Comparison of ENCODE assay signal across 14 cellular contexts in genomic region chr1:214632091-214632490, GRCh38. TPM values are rescaled to one million over a fixed set of nuclear protein-coding genes. Genes with fewer than 3 reads are reported as not detected.
DNase-seq lines count a peak whose midpoint lies in the region; ATAC-seq and TF ChIP-seq lines count a peak whose summit lies in the region.
"Had no signal": no experiment of that assay in that cellular context is flagged by ENCODE, and none has a peak within 500 bp of the region (broad histone marks: within the 10 kb centered on the region; RNA-seq: fewer than 3 reads in every experiment).

No MANE protein-coding gene starts in this region.

- TF ChIP-seq CTCF in BE2C (IDR thresholded peaks at IDR 0.05; ENCODE audit: low read depth, low read length): no peak

- DNase-seq in activated T-cell treated with anti-CD3 and anti-CD28 coated beads, Interleukin-2, amount 50 U/mL, for 1 hour: peak; percentile 30
- DNase-seq in activated T-cell treated with anti-CD3 and anti-CD28 coated beads for 4 hours (no peak), T-cell (peak in 32 of 34 experiments; percentile 16 to 70 (median 51)), BE2C (no peak), NCI-H446 (lab: John Stamatoyannopoulos, UW) (no peak), left cardiac atrium (no peak)
- DNase-seq in effector CD4-positive, alpha-beta T cell: peak; percentile 37
- DNase-seq: hypothalamus; NCI-H1417 treated with DMSO at 0.1 percent for 48 hours; NCI-H345; Right ventricle myocardium superior; stimulated activated CD4-positive, alpha-beta T cell treated with anti-CD3 and anti-CD28 coated beads, Interleukin-2, amount 100 ng/mL, for 48 hours; transverse colon had no signal

- ATAC-seq in GM19397 (IDR thresholded peaks at IDR 0.05; ENCODE audit: unreplicated experiment): peak; percentile 44
- ATAC-seq in T-cell (replicated peaks in 1 of 4): peak in 3 of 4 experiments; percentile 40 to 86 (median 71)
- ATAC-seq in left cardiac atrium: no peak

- peak overlapping the region; percentile 50 to 75 for H3K27ac Mint-ChIP-seq in T-cell

- H3K9me3 ChIP-seq in BE2C: no peaks in the 10 kb centered on the region
- H3K9me3 ChIP-seq: transverse colon had no signal

- no peaks in the 10 kb centered on the region for H3K9me3 Mint-ChIP-seq in T-cell

- no peaks in the 10 kb centered on the region for H3K36me3 Mint-ChIP-seq in T-cell

- peaks cover 86% of the 10 kb centered on the region for H3K36me3 ChIP-seq in BE2C
- H3K36me3 ChIP-seq: transverse colon had no signal

- intact Hi-C loops in left cardiac atrium (cut with DNase I): no loop called here

- peaks cover 10% of the 10 kb centered on the region for H3K4me1 ChIP-seq in BE2C
- H3K4me1 ChIP-seq: transverse colon had no signal

- H3K4me3 ChIP-seq in BE2C (ENCODE audit: low read depth, low read length): no peak overlapping the region
- H3K4me3 ChIP-seq: transverse colon had no signal

- CTCF ChIA-PET in T-cell (lab: Charles Lee): interaction anchor here (0.6 to 1.2 kb wide), 8 partner anchors 9 to 893 kb away, joined by 3 to 6 read pairs (median 4); no protein-coding TSS in a partner anchor

- POLR2A ChIA-PET in T-cell (lab: Charles Lee): no interaction called here

- no peaks in the 10 kb centered on the region for H3K27me3 ChIP-seq in BE2C
- H3K27me3 ChIP-seq: transverse colon had no signal

- peak overlapping the region; percentile 25 to 59 (median 39) for H3K4me3 Mint-ChIP-seq in T-cell

- H3K4me1 Mint-ChIP-seq in T-cell: peaks cover 19 to 32% (median 21%) of the 10 kb centered on the region in 3 donors

- no peaks in the 10 kb centered on the region for H3K27me3 Mint-ChIP-seq in T-cell

RNA-seq across cellular contexts. Expression of gene CENPF, which starts 29.1 kb away (rescaled TPM):
- 1 to 10 TPM; 3.1 to 6.7 (median 4.1) TPM for total RNA-seq in T-cell
- polyA plus RNA-seq in BE2C (2012; ENCODE audit: insufficient read depth, insufficient read length, low read depth): 24.8 TPM
- 1 to 10 TPM in 1 of 2 donors, under 1 TPM in 1; 0.60 to 1.6 TPM for total RNA-seq in left cardiac atrium

Comparison
In these comparisons a context has a peak if more than half of its experiments do, and no peak if none do; other contexts are left out.
1. DNase-seq: peak in activated T-cell treated with anti-CD3 and anti-CD28 coated beads, Interleukin-2, amount 50 U/mL, for 1 hour (single experiment), T-cell (32 of 34) and effector CD4-positive, alpha-beta T cell (single experiment); none in activated T-cell treated with anti-CD3 and anti-CD28 coated beads for 4 hours (single experiment), BE2C (single experiment), NCI-H446 (0 of 2) and left cardiac atrium (single experiment).
2. ATAC-seq: peak in GM19397 (single experiment) and T-cell (3 of 4); none in left cardiac atrium (0 of 2).